ENCODE assay signal across 34 cellular contexts in the genomic region with DNA sequence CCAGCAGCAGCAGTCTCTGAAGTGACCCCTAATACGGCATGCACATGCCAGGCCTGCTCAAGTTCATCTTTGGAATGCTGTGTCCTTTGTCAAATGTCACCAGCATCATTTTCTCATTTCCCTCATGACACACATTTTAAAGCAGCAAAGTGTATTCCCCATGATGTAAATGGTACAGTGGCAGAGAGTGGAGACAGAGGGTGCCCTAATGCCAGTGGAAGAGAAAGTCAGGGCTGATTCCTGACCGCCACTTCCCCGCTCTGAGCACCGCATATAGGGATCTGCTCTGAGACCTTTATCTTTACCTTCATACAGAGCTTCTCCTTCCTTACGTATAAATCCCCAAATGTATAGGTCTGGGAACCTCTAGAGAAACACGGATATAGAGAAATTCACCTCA.
"Had no signal": no experiment of that assay in that cellular context is flagged by ENCODE, and none has a peak within 500 bp of the region (broad histone marks: within the 10 kb centered on the region; RNA-seq: fewer than 3 reads in every experiment).

No MANE protein-coding gene starts in this region.

- H3K27ac Mint-ChIP-seq: activated B cell treated with CpG ODN at 0.5 μM for 24 hours; activated CD4-positive, alpha-beta memory T cell treated with anti-CD3 and anti-CD28 coated beads for 36 hours; activated CD4-positive, alpha-beta T cell treated with anti-CD3 and anti-CD28 coated beads, Interleukin-2, amount 10 ng/mL, durations not matched to agents 24 days and 14 days; activated CD8-positive, alpha-beta T cell treated with anti-CD3 and anti-CD28 coated beads for 36 hours; activated naive CD4-positive, alpha-beta T cell treated with anti-CD3 and anti-CD28 coated beads, Interleukin-2, amount 50 U/mL, for 72 hours; activated naive CD8-positive, alpha-beta T cell treated with anti-CD3 and anti-CD28 coated beads for 36 hours; activated T-cell treated with anti-CD3 and anti-CD28 coated beads, Interleukin-2, amount 50 U/mL, for 72 hours; activated T-helper 1 cell treated with anti-CD3 and anti-CD28 coated beads, Interleukin-12 subunit alpha, Interleukin-12 subunit beta, Interleukin-2, Interleukin-4 antibody, amounts not matched to agents 30 ng/mL and 10 ng/mL and 1 ng/mL, durations not matched to agents 14 hours and 24 hours and 36 hours; activated T-helper 17 cell treated with anti-CD3 and anti-CD28 coated beads, Interleukin-2, amount 50 U/mL, for 72 hours; T-helper 1 cell treated with Interleukin-12 subunit alpha and Interleukin-12 subunit beta and Interleukin-4 antibody, amounts not matched to agents 30 μg/mL and 1 μg/mL, for 36 hours; T-helper 2 cell treated with Interferon-gamma antibody and Interleukin-4, amounts not matched to agents 5 μg/mL and 100 μg/mL, for 36 hours had no signal

- H3K9me3 ChIP-seq: adrenal gland, body of pancreas, breast epithelium had no signal

- H3K4me3 ChIP-seq: adrenal gland, body of pancreas, breast epithelium had no signal

- H3K27me3 ChIP-seq: adrenal gland, body of pancreas, brain microvascular endothelial cell, breast epithelium had no signal

- H3K4me3 Mint-ChIP-seq: activated B cell treated with CpG ODN at 0.5 μM for 24 hours; activated CD4-positive, alpha-beta memory T cell treated with anti-CD3 and anti-CD28 coated beads for 36 hours; activated CD4-positive, alpha-beta T cell treated with anti-CD3 and anti-CD28 coated beads, Interleukin-2, amount 10 ng/mL, durations not matched to agents 24 days and 14 days; activated CD8-positive, alpha-beta T cell treated with anti-CD3 and anti-CD28 coated beads for 36 hours; activated naive CD8-positive, alpha-beta T cell treated with anti-CD3 and anti-CD28 coated beads for 36 hours; activated T-cell treated with anti-CD3 and anti-CD28 coated beads, Interleukin-2, amount 50 U/mL, for 4 hours; activated T-cell treated with anti-CD3 and anti-CD28 coated beads, Interleukin-2, amount 50 U/mL, for 72 hours; activated T-helper 1 cell treated with anti-CD3 and anti-CD28 coated beads, Interleukin-12 subunit alpha, Interleukin-12 subunit beta, Interleukin-2, Interleukin-4 antibody, amounts not matched to agents 30 ng/mL and 10 ng/mL and 1 ng/mL, durations not matched to agents 14 hours and 24 hours and 36 hours; activated T-helper 17 cell treated with anti-CD3 and anti-CD28 coated beads, Interleukin-2, amount 50 U/mL, for 72 hours; T-helper 1 cell treated with Interleukin-12 subunit alpha and Interleukin-12 subunit beta and Interleukin-4 antibody, amounts not matched to agents 30 μg/mL and 1 μg/mL, for 36 hours; T-helper 2 cell treated with Interferon-gamma antibody and Interleukin-4, amounts not matched to agents 5 μg/mL and 100 μg/mL, for 36 hours had no signal

- H3K36me3 ChIP-seq: adrenal gland, brain microvascular endothelial cell, breast epithelium had no signal

- H3K4me1 Mint-ChIP-seq: activated naive CD8-positive, alpha-beta T cell treated with anti-CD3 and anti-CD28 coated beads for 36 hours; activated T-helper 17 cell treated with anti-CD3 and anti-CD28 coated beads, Interleukin-2, amount 50 U/mL, for 72 hours had no signal

- ATAC-seq: activated CD8-positive, alpha-beta T cell treated with anti-CD3 and anti-CD28 coated beads for 36 hours; activated naive CD4-positive, alpha-beta T cell treated with anti-CD3 and anti-CD28 coated beads, Interleukin-2, amount 50 U/mL, for 72 hours; activated T-cell treated with anti-CD3 and anti-CD28 coated beads, Interleukin-2, amount 50 U/mL, for 4 hours; activated T-cell treated with anti-CD3 and anti-CD28 coated beads, Interleukin-2, amount 50 U/mL, for 72 hours; activated T-helper 17 cell treated with anti-CD3 and anti-CD28 coated beads, Interleukin-2, amount 50 U/mL, for 72 hours had no signal

- H3K9me3 Mint-ChIP-seq: activated B cell treated with CpG ODN at 0.5 μM for 24 hours; activated CD4-positive, alpha-beta memory T cell treated with anti-CD3 and anti-CD28 coated beads for 36 hours; activated CD8-positive, alpha-beta T cell treated with anti-CD3 and anti-CD28 coated beads for 36 hours; activated naive CD8-positive, alpha-beta T cell treated with anti-CD3 and anti-CD28 coated beads for 36 hours; activated T-cell treated with anti-CD3 and anti-CD28 coated beads, Interleukin-2, amount 50 U/mL, for 4 hours; activated T-helper 17 cell treated with anti-CD3 and anti-CD28 coated beads, Interleukin-2, amount 50 U/mL, for 72 hours; T-helper 2 cell treated with Interferon-gamma antibody and Interleukin-4, amounts not matched to agents 5 μg/mL and 100 μg/mL, for 36 hours had no signal

- DNase-seq: activated B cell treated with CpG ODN at 0.5 μM for 24 hours; activated CD4-positive, alpha-beta memory T cell treated with anti-CD3 and anti-CD28 coated beads for 36 hours; activated CD4-positive, alpha-beta T cell treated with anti-CD3 and anti-CD28 coated beads for 4 hours; activated CD4-positive, alpha-beta T cell treated with anti-CD3 and anti-CD28 coated beads, Interleukin-2, amount 10 ng/mL, durations not matched to agents 24 days and 14 days; activated CD4-positive, alpha-beta T cell treated with anti-CD3 and anti-CD28 coated beads, Interleukin-2, amount 50 U/mL, for 1 hour; activated CD4-positive, alpha-beta T cell treated with anti-CD3 and anti-CD28 coated beads, Interleukin-2, amount 50 U/mL, for 4 hours; activated CD4-positive, CD25-positive, alpha-beta regulatory T cell treated with anti-CD3 and anti-CD28 coated beads, Interleukin-2, amount 50 U/mL, for 72 hours; activated CD8-positive, alpha-beta memory T cell treated with anti-CD3 and anti-CD28 coated beads, Interleukin-2, amount 50 U/mL, for 4 hours; activated CD8-positive, alpha-beta T cell treated with anti-CD3 and anti-CD28 coated beads for 36 hours; activated effector memory CD4-positive, alpha-beta T cell treated with anti-CD3 and anti-CD28 coated beads, Interleukin-2, amount 50 U/mL, for 16 hours; activated gamma-delta T cell treated with Interleukin-2 at 50 U/mL for 16 hours; activated naive CD4-positive, alpha-beta T cell; activated naive CD4-positive, alpha-beta T cell treated with anti-CD3 and anti-CD28 coated beads, Interleukin-2, amount 50 U/mL, for 16 hours; activated naive CD8-positive, alpha-beta T cell treated with anti-CD3 and anti-CD28 coated beads for 36 hours; activated T-cell treated with anti-CD3 and anti-CD28 coated beads for 4 hours; activated T-cell treated with anti-CD3 and anti-CD28 coated beads, Interleukin-2, amount 50 U/mL, for 1 hour; activated T-cell treated with anti-CD3 and anti-CD28 coated beads, Interleukin-2, amount 50 U/mL, for 4 hours; activated T-cell treated with anti-CD3 and anti-CD28 coated beads, Interleukin-2, amount 50 U/mL, for 72 hours; adrenal gland; amniotic stem cell; aorta; body of pancreas; brain microvascular endothelial cell; central memory CD4-positive, alpha-beta T cell; T-helper 1 cell; T-helper 2 cell; T-helper 9 cell had no signal

- H3K27ac ChIP-seq: adrenal gland, body of pancreas, brain microvascular endothelial cell, breast epithelium, VCaP had no signal

- H3K4me1 ChIP-seq: adrenal gland, breast epithelium had no signal

- H3K36me3 Mint-ChIP-seq: activated CD4-positive, alpha-beta memory T cell treated with anti-CD3 and anti-CD28 coated beads for 36 hours; activated naive CD4-positive, alpha-beta T cell treated with anti-CD3 and anti-CD28 coated beads, Interleukin-2, amount 50 U/mL, for 72 hours; activated naive CD8-positive, alpha-beta T cell treated with anti-CD3 and anti-CD28 coated beads for 36 hours had no signal

- H3K27me3 Mint-ChIP-seq: activated B cell treated with CpG ODN at 0.5 μM for 24 hours; activated CD4-positive, alpha-beta memory T cell treated with anti-CD3 and anti-CD28 coated beads for 36 hours; activated CD4-positive, alpha-beta T cell treated with anti-CD3 and anti-CD28 coated beads, Interleukin-2, amount 10 ng/mL, durations not matched to agents 24 days and 14 days; activated CD8-positive, alpha-beta T cell treated with anti-CD3 and anti-CD28 coated beads for 36 hours; activated naive CD8-positive, alpha-beta T cell treated with anti-CD3 and anti-CD28 coated beads for 36 hours; activated T-helper 17 cell treated with anti-CD3 and anti-CD28 coated beads, Interleukin-2, amount 50 U/mL, for 72 hours had no signal
